In genomic region chrX:8781921-8782320, GRCh38 we compare ENCODE assay signal across 4 cellular contexts. TPM values are rescaled to one million over a fixed set of nuclear protein-coding genes. Genes with fewer than 3 reads are reported as not detected.
"Had no signal": no experiment of that assay in that cellular context is flagged by ENCODE, and none has a peak within 500 bp of the region (broad histone marks: within the 10 kb centered on the region; RNA-seq: fewer than 3 reads in every experiment).

No MANE protein-coding gene starts in this region.

RNA-seq across cellular contexts. Expression of gene FAM9A, which starts 19.3 kb away (rescaled TPM):
- total RNA-seq: LHCN-M2, M059J, MCF 10A, NCI-H460 had no signal

RNA-seq across cellular contexts. Expression of gene ANOS1, which starts 50.0 kb away (rescaled TPM):
- total RNA-seq: NCI-H460 had no signal
